8 cellular contexts compared by ENCODE assay signal in the genomic region with DNA sequence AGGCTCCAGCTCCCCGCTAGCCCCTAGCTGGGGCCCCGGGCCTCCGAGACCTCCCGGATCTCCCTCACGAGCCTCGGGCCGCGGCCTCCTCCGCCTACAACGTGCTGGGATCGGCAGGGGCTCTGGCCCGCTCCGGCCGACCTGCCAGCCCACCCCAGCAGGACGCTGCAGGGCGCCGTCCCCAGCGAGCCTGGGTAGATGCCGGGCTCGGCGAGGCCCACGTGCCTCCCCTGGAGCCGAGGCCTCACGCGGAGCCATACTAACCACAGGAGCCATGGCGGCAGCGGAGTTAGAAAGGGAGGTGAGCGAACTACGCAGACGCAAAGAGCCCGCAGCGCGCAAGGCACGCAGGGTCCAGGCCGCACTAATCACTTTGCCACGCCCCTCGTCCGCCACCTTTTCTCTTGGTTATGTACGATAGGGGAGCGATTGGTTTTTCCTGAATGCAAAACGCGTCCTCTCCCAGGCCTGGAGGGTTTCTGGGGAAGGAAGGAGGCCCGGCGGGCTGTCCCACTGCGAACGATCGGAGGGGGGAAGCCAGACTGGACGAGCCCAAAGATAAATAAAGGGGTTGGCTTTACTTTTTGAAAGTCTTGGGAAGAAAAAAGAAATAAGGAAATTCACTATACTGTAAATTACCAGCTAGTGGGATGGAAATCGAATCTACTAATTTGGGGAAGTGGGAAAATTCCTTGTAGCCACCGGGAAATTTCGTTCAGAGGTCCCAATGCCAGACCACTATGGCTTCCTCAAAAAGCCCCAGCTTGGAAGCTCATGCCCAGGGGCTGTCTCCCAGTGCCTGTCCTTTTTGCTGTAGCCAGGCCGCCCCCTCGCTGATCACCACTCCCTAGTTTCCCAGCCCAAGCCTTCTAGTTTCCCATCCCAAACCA. TPM values are rescaled to one million over a fixed set of nuclear protein-coding genes. Genes with fewer than 3 reads are reported as not detected.
A peak's percentile ranks its signal among the peaks of the same experiment; 100 is the strongest.
DNase-seq lines count a peak whose midpoint lies in the region; ATAC-seq and TF ChIP-seq lines count a peak whose summit lies in the region.

RPL22 (minus strand) TSS at position 298 of the 890 bp plus-strand sequence; CDS start at position 276, 22 bp downstream.

- no peaks in the 10 kb centered on the region for H3K9me3 Mint-ChIP-seq in CD8-positive, alpha-beta memory T cell

- H3K36me3 ChIP-seq in CD8-positive, alpha-beta memory T cell (ENCODE audit: insufficient read depth, low read length), result peaks cover 14% of the 10 kb centered on the region
- peaks cover 29% of the 10 kb centered on the region for H3K36me3 ChIP-seq in lower lobe of right lung

- H3K4me1 Mint-ChIP-seq in CD8-positive, alpha-beta memory T cell, result peaks cover 40 to 51% (median 50%) of the 10 kb centered on the region in 3 donors

- intact Hi-C loops in lower lobe of right lung (cut with DNase I), result no loop called here

- H3K4me3 ChIP-seq in CD8-positive, alpha-beta memory T cell (ENCODE audit: low read length), result peak within 1 kb of the TSS; percentile 57
- H3K4me3 ChIP-seq in lower lobe of right lung, result peak within 1 kb of the TSS; percentile 85

- DNase-seq in CD8-positive, alpha-beta memory T cell, result peak; percentile 93 to 98 (median 96)
- DNase-seq in HS-5 (ENCODE audit: low read depth) (peak; percentile 95), lower lobe of right lung (peak; percentile 99)
- peak; percentile 95 for DNase-seq in NK-92 treated with Interleukin-12 subunit alpha and Interleukin-12 subunit beta, amount 100 ng/mL, for 24 hours (lab: John Stamatoyannopoulos, UW)
- DNase-seq in activated CD8-positive, alpha-beta memory T cell treated with anti-CD3 and anti-CD28 coated beads for 24 hours, result peak; percentile 96
- peak; percentile 93 for DNase-seq in effector CD4-positive, alpha-beta T cell
- peak; percentile 96 to 98 (median 97) for DNase-seq in stimulated activated CD4-positive, alpha-beta T cell treated with anti-CD3 and anti-CD28 coated beads, TNF-alpha, amount 100 ng/mL, for 24 hours (ENCODE audit: low read depth in 3 of 3)

- no peak for TF ChIP-seq CTCF in lower lobe of right lung (IDR thresholded peaks at IDR 0.05)

- no peaks in the 10 kb centered on the region for H3K9me3 ChIP-seq in CD8-positive, alpha-beta memory T cell (ENCODE audit: low read length)
- H3K9me3 ChIP-seq in lower lobe of right lung, result no peaks in the 10 kb centered on the region

- H3K4me3 Mint-ChIP-seq in CD8-positive, alpha-beta memory T cell, result peak within 1 kb of the TSS; percentile 86 to 98 (median 88)

- peak; percentile 87 for ATAC-seq in GM19468 (IDR thresholded peaks at IDR 0.05; ENCODE audit: extremely low read depth, unreplicated experiment)
- ATAC-seq in lower lobe of right lung, result peak; percentile 99 to 100

- H3K27me3 Mint-ChIP-seq in CD8-positive, alpha-beta memory T cell, result no peaks in the 10 kb centered on the region

- H3K27ac Mint-ChIP-seq in CD8-positive, alpha-beta memory T cell, result peak within 1 kb of the TSS; percentile 86 to 98 (median 94)

- H3K36me3 Mint-ChIP-seq in CD8-positive, alpha-beta memory T cell, result peaks cover 0 to 34% (median 13%) of the 10 kb centered on the region in 3 donors

- POLR2A ChIA-PET in CD8-positive, alpha-beta memory T cell (lab: Charles Lee), result no interaction called here

- peak within 1 kb of the TSS; percentile 78 for H3K27ac ChIP-seq in CD8-positive, alpha-beta memory T cell (ENCODE audit: low read depth, low read length)
- H3K27ac ChIP-seq in lower lobe of right lung, result peak within 1 kb of the TSS; percentile 87

- CTCF ChIA-PET in CD8-positive, alpha-beta memory T cell (lab: Charles Lee), result interaction anchor here (0.7 to 1.3 kb wide), 3 partner anchors 9 to 48 kb away, joined by 3 to 5 read pairs (median 3); no protein-coding TSS in a partner anchor

- H3K27me3 ChIP-seq in CD8-positive, alpha-beta memory T cell (ENCODE audit: insufficient read depth, low read length, poor library complexity, severe bottlenecking), result no peaks in the 10 kb centered on the region
- H3K27me3 ChIP-seq in lower lobe of right lung (ENCODE audit: low read depth), result no peaks in the 10 kb centered on the region

- H3K4me1 ChIP-seq in CD8-positive, alpha-beta memory T cell (ENCODE audit: insufficient read depth, low read length), result peaks cover 35% of the 10 kb centered on the region
- peaks cover 29% of the 10 kb centered on the region for H3K4me1 ChIP-seq in lower lobe of right lung

RNA-seq across cellular contexts. Expression of gene RPL22, which starts in this region (rescaled TPM):
- total RNA-seq in CD8-positive, alpha-beta memory T cell, result 100 to 1,000 TPM; 397 to 449 TPM
- 213 TPM for polyA plus RNA-seq in CD8-positive, alpha-beta memory T cell
- total RNA-seq in lower lobe of right lung, result 317 TPM

Comparison
In these comparisons a context has a peak if more than half of its experiments do, and no peak if none do; other contexts are left out.
1. Peak in every context shown above with its lines: DNase-seq, ATAC-seq, H3K4me3 ChIP-seq and H3K27ac ChIP-seq.